Comparison of ENCODE assay signal across 22 cellular contexts in genomic region chr7:155343150-155343549, GRCh38.
"Had no signal": no experiment of that assay in that cellular context is flagged by ENCODE, and none has a peak within 500 bp of the region (broad histone marks: within the 10 kb centered on the region; RNA-seq: fewer than 3 reads in every experiment).

No MANE protein-coding gene starts in this region.

- DNase-seq: activated CD4-positive, alpha-beta T cell treated with anti-CD3 and anti-CD28 coated beads for 48 hours; activated CD4-positive, alpha-beta T cell treated with anti-CD3 and anti-CD28 coated beads, Interleukin-2, amount 50 U/mL, for 4 hours; activated CD4-positive, CD25-positive, alpha-beta regulatory T cell treated with anti-CD3 and anti-CD28 coated beads, Interleukin-2, amount 50 U/mL, for 72 hours; activated CD8-positive, alpha-beta T cell treated with anti-CD3 and anti-CD28 coated beads, Interleukin-2, amount 10 ng/mL, durations not matched to agents 7 days and 5 days; activated naive CD4-positive, alpha-beta T cell treated with Interleukin-2 at 50 U/mL for 16 hours; activated T-cell treated with anti-CD3 and anti-CD28 coated beads, Interleukin-2, amount 50 U/mL, for 4 hours; brain microvascular endothelial cell; MM.1S; NCI-H1105; NCI-H1436; NCI-H1694 treated with DMSO at 0.1 percent for 48 hours; NCI-H2029 treated with DMSO at 0.1 percent for 48 hours; NCI-H510A treated with DMSO at 0.1 percent for 48 hours; NCI-H69; NK-92 treated with Interleukin-12 subunit alpha and Interleukin-12 subunit beta, amount 100 ng/mL, for 24 hours; Peyer's patch; SHP77; SW 1271 had no signal

- H3K9me3 Mint-ChIP-seq: activated T-cell treated with anti-CD3 and anti-CD28 coated beads, Interleukin-2, amount 50 U/mL, for 4 hours had no signal

- H3K36me3 Mint-ChIP-seq: activated naive CD8-positive, alpha-beta T cell had no signal

- H3K27me3 ChIP-seq: brain microvascular endothelial cell, Peyer's patch, SJSA1 had no signal

- H3K27ac ChIP-seq: brain microvascular endothelial cell, cardiac muscle cell, Peyer's patch, SJSA1 had no signal

- ATAC-seq: activated CD8-positive, alpha-beta T cell treated with anti-CD3 and anti-CD28 coated beads, Interleukin-2, amount 10 ng/mL, durations not matched to agents 7 days and 5 days; activated T-cell treated with anti-CD3 and anti-CD28 coated beads, Interleukin-2, amount 50 U/mL, for 4 hours; SK-N-SH treated with all-trans-retinoic acid at 6 μM for 48 hours had no signal

- H3K4me3 ChIP-seq: cardiac muscle cell, Peyer's patch, SJSA1 had no signal

- H3K27ac Mint-ChIP-seq: activated CD8-positive, alpha-beta T cell treated with anti-CD3 and anti-CD28 coated beads, Interleukin-2, amount 10 ng/mL, durations not matched to agents 7 days and 5 days; activated naive CD8-positive, alpha-beta T cell had no signal

- H3K9me3 ChIP-seq: Peyer's patch, SJSA1 had no signal

- H3K36me3 ChIP-seq: brain microvascular endothelial cell, cardiac muscle cell, Peyer's patch, SJSA1 had no signal

- H3K4me3 Mint-ChIP-seq: activated CD8-positive, alpha-beta T cell treated with anti-CD3 and anti-CD28 coated beads, Interleukin-2, amount 10 ng/mL, durations not matched to agents 7 days and 5 days; activated naive CD8-positive, alpha-beta T cell had no signal

- H3K27me3 Mint-ChIP-seq: activated naive CD8-positive, alpha-beta T cell had no signal
